Comparison of ENCODE assay signal across 8 cellular contexts in the genomic region with DNA sequence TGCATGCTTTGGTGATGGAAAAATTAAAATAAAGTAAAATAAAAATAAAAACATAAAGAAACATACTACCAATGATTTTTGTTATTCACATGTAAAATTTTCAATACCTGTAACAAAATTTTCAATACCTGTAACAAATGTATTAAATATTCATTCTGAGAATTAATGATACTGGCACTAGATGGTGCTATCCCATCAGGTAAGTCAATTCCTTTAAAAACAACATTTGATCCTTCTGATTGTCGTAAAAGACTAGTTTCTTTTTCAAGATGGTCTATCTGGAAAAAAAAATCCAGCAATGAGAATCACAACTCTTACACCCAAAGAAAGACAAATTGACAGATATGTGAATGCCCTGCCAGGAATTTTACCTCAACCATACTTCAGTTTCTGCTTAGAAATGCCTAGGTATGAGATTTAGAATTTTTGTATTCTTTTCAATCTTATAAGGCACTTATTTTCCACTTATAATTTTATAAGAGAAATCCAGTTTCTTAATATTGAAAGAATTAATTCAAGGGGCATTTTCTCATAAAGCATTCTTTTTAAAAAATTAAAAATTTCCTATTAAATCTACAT. TPM values are rescaled to one million over a fixed set of nuclear protein-coding genes. Genes with fewer than 3 reads are reported as not detected.
A peak's percentile ranks its signal among the peaks of the same experiment; 100 is the strongest.
DNase-seq lines count a peak whose midpoint lies in the region; ATAC-seq, FAIRE-seq and TF ChIP-seq lines count a peak whose summit lies in the region.

No MANE protein-coding gene starts in this region.

- no peak for ATAC-seq in Right ventricle myocardium superior (ENCODE audit: poor library complexity)
- no peak for ATAC-seq in GM21381 (IDR thresholded peaks at IDR 0.05; ENCODE audit: unreplicated experiment)
- no peak for ATAC-seq in HG02973 (IDR thresholded peaks at IDR 0.05; ENCODE audit: unreplicated experiment)

- no peaks in the 10 kb centered on the region for H3K9me3 Mint-ChIP-seq in brain

- H3K4me1 Mint-ChIP-seq in brain = no peaks in the 10 kb centered on the region

- no peaks in the 10 kb centered on the region for H3K27me3 ChIP-seq in left ventricle myocardium inferior (ENCODE audit: low read depth)
- no peaks in the 10 kb centered on the region for H3K27me3 ChIP-seq in liver (ENCODE audit: control insufficient read depth in 4 of 4, insufficient read depth in 4 of 4, low read length in 3 of 4)

- peaks cover 73% of the 10 kb centered on the region for H3K36me3 ChIP-seq in left ventricle myocardium inferior
- peaks cover 0 to 11% (median 4%) of the 10 kb centered on the region in 4 donors for H3K36me3 ChIP-seq in liver (ENCODE audit: control insufficient read depth in 4 of 4, insufficient read depth in 3 of 4, low read depth in 1 of 4, low read length in 3 of 4)

- 10% methylated on average over 1 of the region's 1 CpG for WGBS in liver

- H3K9ac ChIP-seq in liver (ENCODE audit: low read depth in 1 of 2, low read length in 2 of 2) = peak overlapping the region; percentile 59 to 83

- peak; percentile 55 for TF ChIP-seq CTCF in left ventricle myocardium inferior (IDR thresholded peaks at IDR 0.05; ENCODE audit: borderline replicate concordance)
- TF ChIP-seq CTCF in brain (conservative IDR thresholded peaks at IDR 0.05) = peak; percentile 55 to 66
- peak; percentile 47 for TF ChIP-seq CTCF in liver (IDR thresholded peaks at IDR 0.05; ENCODE audit: low read depth, low read length, missing input control)

- no peak for TF ChIP-seq POLR2A in GM12892 (IDR thresholded peaks at IDR 0.05; ENCODE audit: low read depth, low read length)

- H3K27ac Mint-ChIP-seq in brain = peak overlapping the region in 3 of 5 experiments; percentile 16 to 74 (median 45)

- H3K27me3 Mint-ChIP-seq in brain = no peaks in the 10 kb centered on the region

- TF ChIP-seq RAD21 in liver (IDR thresholded peaks at IDR 0.05) = peak; percentile 71

- no peaks in the 10 kb centered on the region for H3K9me3 ChIP-seq in left ventricle myocardium inferior (replicated peaks)
- H3K9me3 ChIP-seq in liver (ENCODE audit: control insufficient read depth in 4 of 4, low read length in 3 of 4) = no peaks in the 10 kb centered on the region

- no peak for FAIRE-seq in GM12892 (lab: Jason Lieb, UNC)

- intact Hi-C loops in left ventricle myocardium inferior (cut with micrococcal nuclease) (no loop called here), Right ventricle myocardium superior (cut with DNase I) (no loop called here)

- H3K4me3 ChIP-seq in left ventricle myocardium inferior (peak overlapping the region; percentile 40), liver (ENCODE audit: low read depth in 1 of 3, low read length in 3 of 3) (peak overlapping the region; percentile 42 to 72 (median 65))

- no peaks in the 10 kb centered on the region for H3K4me1 ChIP-seq in left ventricle myocardium inferior
- H3K4me1 ChIP-seq in liver (ENCODE audit: control insufficient read depth in 4 of 4, insufficient read depth in 4 of 4, low read length in 3 of 4) = no peaks in the 10 kb centered on the region

- H3K4me3 Mint-ChIP-seq in brain = peak overlapping the region in 1 of 5 experiments; percentile 38

- DNase-seq in left ventricle myocardium inferior = no peak
- DNase-seq in Right ventricle myocardium superior = no peak
- peak; percentile 6 for DNase-seq in NCI-H146 treated with DMSO at 0.1 percent for 48 hours (lab: John Stamatoyannopoulos, UW; ENCODE audit: unreplicated experiment)
- no peak for DNase-seq in GM12892 (ENCODE audit: insufficient read length)

- H3K27ac ChIP-seq in left ventricle myocardium inferior (replicated peaks) (no peak overlapping the region), liver (ENCODE audit: low read depth in 1 of 2, low read length in 2 of 2) (no peak overlapping the region)

- H3K36me3 Mint-ChIP-seq in brain = peaks cover 45% of the 10 kb centered on the region

TF ChIP-seq in liver, 16 proteins besides CTCF, POLR2A, EP300 and RAD21:
- no peak for TF ChIP-seq FOXA2 (IDR thresholded peaks at IDR 0.05)
- TF ChIP-seq SP1 (IDR thresholded peaks at IDR 0.05) = no peak
- no peak for TF ChIP-seq TAF1 (conservative IDR thresholded peaks at IDR 0.05)
- no peak for TF ChIP-seq HNF4G (IDR thresholded peaks at IDR 0.05)
- TF ChIP-seq, protein P1, sequence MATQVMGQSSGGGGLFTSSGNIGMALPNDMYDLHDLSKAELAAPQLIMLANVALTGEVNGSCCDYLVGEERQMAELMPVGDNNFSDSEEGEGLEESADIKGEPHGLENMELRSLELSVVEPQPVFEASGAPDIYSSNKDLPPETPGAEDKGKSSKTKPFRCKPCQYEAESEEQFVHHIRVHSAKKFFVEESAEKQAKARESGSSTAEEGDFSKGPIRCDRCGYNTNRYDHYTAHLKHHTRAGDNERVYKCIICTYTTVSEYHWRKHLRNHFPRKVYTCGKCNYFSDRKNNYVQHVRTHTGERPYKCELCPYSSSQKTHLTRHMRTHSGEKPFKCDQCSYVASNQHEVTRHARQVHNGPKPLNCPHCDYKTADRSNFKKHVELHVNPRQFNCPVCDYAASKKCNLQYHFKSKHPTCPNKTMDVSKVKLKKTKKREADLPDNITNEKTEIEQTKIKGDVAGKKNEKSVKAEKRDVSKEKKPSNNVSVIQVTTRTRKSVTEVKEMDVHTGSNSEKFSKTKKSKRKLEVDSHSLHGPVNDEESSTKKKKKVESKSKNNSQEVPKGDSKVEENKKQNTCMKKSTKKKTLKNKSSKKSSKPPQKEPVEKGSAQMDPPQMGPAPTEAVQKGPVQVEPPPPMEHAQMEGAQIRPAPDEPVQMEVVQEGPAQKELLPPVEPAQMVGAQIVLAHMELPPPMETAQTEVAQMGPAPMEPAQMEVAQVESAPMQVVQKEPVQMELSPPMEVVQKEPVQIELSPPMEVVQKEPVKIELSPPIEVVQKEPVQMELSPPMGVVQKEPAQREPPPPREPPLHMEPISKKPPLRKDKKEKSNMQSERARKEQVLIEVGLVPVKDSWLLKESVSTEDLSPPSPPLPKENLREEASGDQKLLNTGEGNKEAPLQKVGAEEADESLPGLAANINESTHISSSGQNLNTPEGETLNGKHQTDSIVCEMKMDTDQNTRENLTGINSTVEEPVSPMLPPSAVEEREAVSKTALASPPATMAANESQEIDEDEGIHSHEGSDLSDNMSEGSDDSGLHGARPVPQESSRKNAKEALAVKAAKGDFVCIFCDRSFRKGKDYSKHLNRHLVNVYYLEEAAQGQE (IDR thresholded peaks at IDR 0.05) = no peak
- no peak for TF ChIP-seq GABPA (IDR thresholded peaks at IDR 0.05 in 1 of 2, conservative IDR thresholded peaks at IDR 0.05 in 1 of 2)
- TF ChIP-seq NR2F2 (IDR thresholded peaks at IDR 0.05) = no peak
- no peak for TF ChIP-seq FOXA1 (IDR thresholded peaks at IDR 0.05)
- TF ChIP-seq YY1 (IDR thresholded peaks at IDR 0.05) = peak; percentile 24

RNA-seq across cellular contexts. Expression of a gene that starts 30.7 kb away (rescaled TPM):
- total RNA-seq in left ventricle myocardium inferior = 8.1 TPM
- 5.0 TPM for total RNA-seq in Right ventricle myocardium superior
- 0.70 TPM for polyA plus RNA-seq in brain (ENCODE audit: insufficient read depth, low read depth, low replicate concordance)
- total RNA-seq in liver = 1 to 10 TPM; 3.5 to 4.4 TPM
- 1 to 10 TPM; 1.0 to 4.7 TPM for polyA plus RNA-seq in liver
- 15.0 TPM for polyA plus RNA-seq in GM12892 (2012; ENCODE audit: missing spikeins)

RNA-seq across cellular contexts. Expression of a gene that starts 30.9 kb away (rescaled TPM):
- total RNA-seq in left ventricle myocardium inferior = 8.8 TPM
- total RNA-seq in Right ventricle myocardium superior = 5.8 TPM
- 1.5 TPM for polyA plus RNA-seq in brain (ENCODE audit: insufficient read depth, low read depth, low replicate concordance)
- total RNA-seq in liver = 10 to 100 TPM in 1 of 2 donors, 1 to 10 TPM in 1; 8.1 to 28.2 TPM
- polyA plus RNA-seq in liver = 1 to 10 TPM; 3.0 to 4.6 TPM
- 1.5 TPM for polyA plus RNA-seq in GM12892 (2012; ENCODE audit: missing spikeins)
